ENCODE assay signal across 23 cellular contexts in the genomic region with DNA sequence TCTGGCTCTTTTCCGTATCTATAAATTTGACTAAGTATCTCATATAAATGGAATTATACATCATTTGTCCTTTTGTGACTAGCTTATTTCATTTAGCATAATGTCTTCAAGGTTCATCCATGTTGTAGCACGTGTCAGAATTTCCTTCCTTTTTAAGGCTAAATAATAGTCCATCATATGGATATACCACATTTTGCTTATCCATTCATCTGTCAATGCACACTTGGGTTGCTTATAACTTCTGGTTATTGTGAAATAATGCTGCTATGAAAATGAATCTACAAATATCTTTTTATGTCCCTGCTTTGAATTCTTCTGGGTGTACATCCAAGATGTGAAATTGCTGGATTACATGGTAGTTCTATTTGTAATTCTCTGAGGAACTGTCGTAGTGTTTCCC.
"Had no signal": no experiment of that assay in that cellular context is flagged by ENCODE, and none has a peak within 500 bp of the region (broad histone marks: within the 10 kb centered on the region; RNA-seq: fewer than 3 reads in every experiment).

No MANE protein-coding gene starts in this region.

- H3K9me3 ChIP-seq: left lung, lower lobe of right lung, mucosa of descending colon had no signal

- ATAC-seq: left cardiac atrium; left colon; left lobe of liver; left lung; left ventricle myocardium superior; lower lobe of right lung; mucosa of descending colon; naive thymus-derived CD4-positive, alpha-beta T cell had no signal

- H2AFZ ChIP-seq: hepatocyte had no signal

- H3K27me3 ChIP-seq: hepatocyte, left lung had no signal

- FAIRE-seq: islet of Langerhans, keratinocyte, kidney had no signal

- H3K36me3 ChIP-seq: left lung, left ventricle myocardium inferior, lower lobe of right lung had no signal

- H3K4me3 ChIP-seq: hepatocyte, left lung, left ventricle myocardium inferior, lower lobe of right lung, lung, mucosa of descending colon had no signal

- H3K79me2 ChIP-seq: hepatocyte had no signal

- H3K4me2 ChIP-seq: hepatocyte had no signal

- H3K27ac ChIP-seq: hepatocyte, left lung, left ventricle myocardium inferior, lower lobe of right lung had no signal

- H3K4me1 ChIP-seq: left ventricle myocardium inferior, lower lobe of right lung had no signal

- DNase-seq: hippocampal formation; hypothalamus; immature natural killer cell; kidney; kidney glomerular epithelial cell; left cardiac atrium; left colon; left lung; left ventricle myocardium inferior; left ventricle myocardium superior; lower lobe of right lung; mammary epithelial cell; mesenchymal stem cell; mesendoderm; midbrain; mucosa of descending colon; naive B cell; naive thymus-derived CD4-positive, alpha-beta T cell had no signal
